Comparison of ENCODE assay signal across 2 cellular contexts in the genomic region with DNA sequence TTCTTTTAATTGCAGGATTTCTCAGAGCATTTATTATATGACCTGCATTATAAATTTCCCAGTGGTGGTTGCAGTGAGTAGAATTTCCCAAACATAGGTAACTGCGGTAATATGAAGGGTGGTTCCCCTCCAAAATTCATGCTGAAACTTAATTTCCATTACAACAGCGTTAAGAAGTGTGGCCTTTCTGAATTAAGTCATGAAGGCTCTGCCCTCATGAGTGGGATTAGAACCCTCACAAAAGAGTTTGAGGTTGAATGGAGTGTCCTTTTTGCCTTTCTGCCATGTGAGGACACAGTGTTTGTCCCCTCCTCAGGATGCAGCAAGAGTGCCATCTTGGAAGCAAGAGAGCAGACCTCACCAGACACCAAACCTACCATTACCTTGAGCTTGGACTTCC.
TF ChIP-seq lines count a peak whose summit lies in the region.

No MANE protein-coding gene starts in this region.

TF ChIP-seq in IMR-90, 13 proteins besides CTCF, POLR2A, EP300 and RAD21:
- TF ChIP-seq MXI1 (IDR thresholded peaks at IDR 0.05; ENCODE audit: borderline replicate concordance, low read depth, low read length) (no peak), NFE2L2 (IDR thresholded peaks at IDR 0.05; ENCODE audit: low read depth, low read length) (no peak), MAZ (IDR thresholded peaks at IDR 0.05; ENCODE audit: borderline replicate concordance, low read depth, low read length) (no peak), RFX5 (IDR thresholded peaks at IDR 0.05; ENCODE audit: low read depth, low read length) (no peak)
TF ChIP-seq in IMR-90: peak in this region for 0.

TF ChIP-seq in K562, 482 proteins besides CTCF, POLR2A, EP300 and RAD21:
- TF ChIP-seq ZNF140 (CRISPR knock-in tag; IDR thresholded peaks at IDR 0.05), result no peak
